Comparison of ENCODE assay signal across 16 cellular contexts in genomic region chr4:120694973-120695372, GRCh38.
DNase-seq lines count a peak whose midpoint lies in the region; ATAC-seq and TF ChIP-seq lines count a peak whose summit lies in the region.
"Had no signal": no experiment of that assay in that cellular context is flagged by ENCODE, and none has a peak within 500 bp of the region (broad histone marks: within the 10 kb centered on the region; RNA-seq: fewer than 3 reads in every experiment).

No MANE protein-coding gene starts in this region.

- no peak overlapping the region for H3K4me3 Mint-ChIP-seq in natural killer cell treated with Interleukin-12 subunit alpha and Interleukin-12 subunit beta and Interleukin-15 and Interleukin-18, amount 100 ng/mL, for 72 hours
- H3K4me3 Mint-ChIP-seq: activated T-cell treated with anti-CD3 and anti-CD28 coated beads, Interleukin-2, amount 50 U/mL, for 72 hours; nephron had no signal

- no peaks in the 10 kb centered on the region for H3K27me3 ChIP-seq in SK-N-SH (ENCODE audit: insufficient read depth)
- no peaks in the 10 kb centered on the region for H3K27me3 ChIP-seq in gastrocnemius medialis

- H3K27me3 Mint-ChIP-seq in natural killer cell treated with Interleukin-12 subunit alpha and Interleukin-12 subunit beta and Interleukin-15 and Interleukin-18, amount 100 ng/mL, for 72 hours, result no peaks in the 10 kb centered on the region

- no peaks in the 10 kb centered on the region for H3K9me2 ChIP-seq in SK-N-SH

- H3K79me2 ChIP-seq in SK-N-SH (ENCODE audit: insufficient read depth), result no peaks in the 10 kb centered on the region

- peak; percentile 44 to 73; a peak in 3 of 4 replicates for TF ChIP-seq EP300 in SK-N-SH (IDR thresholded peaks at IDR 0.05; ENCODE audit: borderline replicate concordance in 1 of 2, low read depth in 1 of 2, low read length in 1 of 2)

- H3K4me1 ChIP-seq in SK-N-SH (ENCODE audit: control insufficient read depth in 1 of 2, insufficient read depth in 2 of 2, low read depth in 1 of 2, low read length in 1 of 2), result peaks cover 2 to 28% of the 10 kb centered on the region in 2 experiments; a peak in 3 of 4 replicates
- no peaks in the 10 kb centered on the region for H3K4me1 ChIP-seq in gastrocnemius medialis

- H3K27ac ChIP-seq in SK-N-SH (ENCODE audit: low read depth in 2 of 2, low read length in 1 of 2), result peak overlapping the region; percentile 44 to 77; a peak in 2 of 4 replicates
- no peak overlapping the region for H3K27ac ChIP-seq in gastrocnemius medialis
- H3K27ac ChIP-seq: HL-60, WERI-Rb-1 had no signal

- H3K9me3 Mint-ChIP-seq in natural killer cell treated with Interleukin-12 subunit alpha and Interleukin-12 subunit beta and Interleukin-15 and Interleukin-18, amount 100 ng/mL, for 72 hours, result no peaks in the 10 kb centered on the region
- H3K9me3 Mint-ChIP-seq: activated T-cell treated with anti-CD3 and anti-CD28 coated beads, Interleukin-2, amount 50 U/mL, for 72 hours; nephron had no signal

- CTCF ChIA-PET in SK-N-SH (lab: Yijun Ruan, JAX), result interaction anchor here (0.8 kb wide), 1 partner anchor 12 kb away, joined by 3 read pairs; no protein-coding TSS in a partner anchor

- peak; percentile 17 for DNase-seq in DMS53 (lab: John Stamatoyannopoulos, UW)
- no peak for DNase-seq in DMS53 treated with DMSO at 0.1 percent for 48 hours (lab: John Stamatoyannopoulos, UW; ENCODE audit: unreplicated experiment)
- peak; percentile 2 for DNase-seq in SK-N-SH
- peak; percentile 79 for DNase-seq in fibroblast of the aortic adventitia (ENCODE audit: low read depth)
- DNase-seq in stromal cell of bone marrow (ENCODE audit: low read depth), result peak; percentile 38
- no peak for DNase-seq in natural killer cell treated with Interleukin-12 subunit alpha and Interleukin-12 subunit beta and Interleukin-15 and Interleukin-18, amount 100 ng/mL, for 72 hours (ENCODE audit: low spot score)
- DNase-seq in gastrocnemius medialis, result no peak
- DNase-seq: 8988T; activated T-cell treated with anti-CD3 and anti-CD28 coated beads, Interleukin-2, amount 50 U/mL, for 72 hours; NCI-H187; OCI-M1; stimulated activated CD4-positive, alpha-beta T cell treated with anti-CD3 and anti-CD28 coated beads, Interleukin-2, amount 100 ng/mL, for 48 hours; WERI-Rb-1 had no signal

- H3K36me3 Mint-ChIP-seq in natural killer cell treated with Interleukin-12 subunit alpha and Interleukin-12 subunit beta and Interleukin-15 and Interleukin-18, amount 100 ng/mL, for 72 hours, result no peaks in the 10 kb centered on the region

- H3K4me1 Mint-ChIP-seq in natural killer cell treated with Interleukin-12 subunit alpha and Interleukin-12 subunit beta and Interleukin-15 and Interleukin-18, amount 100 ng/mL, for 72 hours (ENCODE audit: low read depth in 2 of 2), result no peaks in the 10 kb centered on the region

- H3K36me3 ChIP-seq in SK-N-SH (replicated peaks in 1 of 2; ENCODE audit: control insufficient read depth in 1 of 2, insufficient read depth in 2 of 2, low read length in 1 of 2), result no peaks in the 10 kb centered on the region
- no peaks in the 10 kb centered on the region for H3K36me3 ChIP-seq in gastrocnemius medialis
- H3K36me3 ChIP-seq: WERI-Rb-1 had no signal

- no peak overlapping the region; the same call in 1 of the 2 replicates for H3K4me2 ChIP-seq in SK-N-SH

- in situ Hi-C loops in gastrocnemius medialis (cut with MboI; ENCODE audit: low sequenced_read_pairs in 4 of 4), result no loop called here

- intact Hi-C loops in gastrocnemius medialis (cut with DNase I; ENCODE audit: low total_unique reads), result no loop called here

- TF ChIP-seq CTCF in SK-N-SH (IDR thresholded peaks at IDR 0.05) (no peak), fibroblast of the aortic adventitia (IDR thresholded peaks at IDR 0.05; ENCODE audit: insufficient read depth, low read length) (no peak), gastrocnemius medialis (IDR thresholded peaks at IDR 0.05 in 4 of 5, conservative IDR thresholded peaks at IDR 0.05 in 1 of 5) (no peak)

- no peaks in the 10 kb centered on the region for H4K20me1 ChIP-seq in SK-N-SH (ENCODE audit: insufficient read depth)

- POLR2A ChIA-PET in SK-N-SH (lab: Yijun Ruan, JAX), result no interaction called here

- TF ChIP-seq POLR2A in gastrocnemius medialis (IDR thresholded peaks at IDR 0.05), result no peak

- H2AFZ ChIP-seq in SK-N-SH (ENCODE audit: low read depth), result no peak overlapping the region

- WGBS in SK-N-SH (ENCODE audit: low lambda C conversion rate), result 2% methylated on average over 2 of the region's 2 CpGs

- TF ChIP-seq RAD21 in SK-N-SH (IDR thresholded peaks at IDR 0.05; ENCODE audit: low read length), result no peak

- H3F3A ChIP-seq in SK-N-SH (replicated peaks; ENCODE audit: insufficient read depth), result peaks cover 10% of the 10 kb centered on the region

- no peak overlapping the region for H3K27ac Mint-ChIP-seq in natural killer cell treated with Interleukin-12 subunit alpha and Interleukin-12 subunit beta and Interleukin-15 and Interleukin-18, amount 100 ng/mL, for 72 hours
- H3K27ac Mint-ChIP-seq: activated T-cell treated with anti-CD3 and anti-CD28 coated beads, Interleukin-2, amount 50 U/mL, for 72 hours had no signal

- H3K4me3 ChIP-seq in SK-N-SH (ENCODE audit: low read depth in 2 of 2, low read length in 1 of 2) (no peak overlapping the region), fibroblast of the aortic adventitia (ENCODE audit: low read depth, low read length) (no peak overlapping the region), gastrocnemius medialis (no peak overlapping the region)

- H3K9me3 ChIP-seq in SK-N-SH (no peaks in the 10 kb centered on the region), gastrocnemius medialis (no peaks in the 10 kb centered on the region)

- no peak overlapping the region for H3K9ac ChIP-seq in SK-N-SH

- no peak for ATAC-seq in HG03432 (IDR thresholded peaks at IDR 0.05; ENCODE audit: unreplicated experiment)
- no peak for ATAC-seq in natural killer cell treated with Interleukin-12 subunit alpha and Interleukin-12 subunit beta and Interleukin-15 and Interleukin-18, amount 100 ng/mL, for 72 hours
- no peak for ATAC-seq in gastrocnemius medialis
- ATAC-seq: activated T-cell treated with anti-CD3 and anti-CD28 coated beads, Interleukin-2, amount 50 U/mL, for 72 hours had no signal

TF ChIP-seq in SK-N-SH, 30 proteins besides CTCF, POLR2A, EP300 and RAD21 (continues in another document):
- TF ChIP-seq PBX3 (IDR thresholded peaks at IDR 0.05) (peak; percentile 97), TEAD4 (IDR thresholded peaks at IDR 0.05; ENCODE audit: borderline replicate concordance, insufficient read depth) (peak; percentile 83), CHD2 (IDR thresholded peaks at IDR 0.05; ENCODE audit: low read length, partially characterized antibody) (no peak), RXRA (IDR thresholded peaks at IDR 0.05; ENCODE audit: borderline replicate concordance, low read depth) (peak; percentile 31; the same call in 1 of the 2 replicates), TAF1 (IDR thresholded peaks at IDR 0.05; ENCODE audit: borderline replicate concordance, low read depth, low read length) (no peak), GATA2 (CRISPR knock-in tag; IDR thresholded peaks at IDR 0.05) (no peak), TCF12 (IDR thresholded peaks at IDR 0.05) (peak; percentile 99), FOXJ3 (CRISPR knock-in tag; IDR thresholded peaks at IDR 0.05) (no peak), EZH2phosphoT487 (IDR thresholded peaks at IDR 0.05; ENCODE audit: borderline replicate concordance, low read depth) (no peak), USF1 (IDR thresholded peaks at IDR 0.05; ENCODE audit: borderline replicate concordance, low read depth) (no peak), FOXM1 (IDR thresholded peaks at IDR 0.05; ENCODE audit: low read depth) (0 out of 2 replicates have a peak, but pooled peaks have one; percentile 33), FOSL2 (IDR thresholded peaks at IDR 0.05; ENCODE audit: borderline replicate concordance, low read depth) (peak; percentile 83), YY1 (IDR thresholded peaks at IDR 0.05; ENCODE audit: low read depth) (no peak), ZBTB33 (IDR thresholded peaks at IDR 0.05; ENCODE audit: borderline replicate concordance, low read depth) (0 out of 2 replicates have a peak, but pooled peaks have one; percentile 27), POLR2AphosphoS5 (IDR thresholded peaks at IDR 0.05; ENCODE audit: low read depth, low read length) (peak; percentile 84; the same call in 1 of the 2 replicates), MXI1 (IDR thresholded peaks at IDR 0.05; ENCODE audit: low read depth, low read length) (no peak)

Comparison
In these comparisons a context has a peak if more than half of its experiments do, and no peak if none do; other contexts are left out.
1. DNase-seq: peak in DMS53 (single experiment), SK-N-SH (single experiment), fibroblast of the aortic adventitia (single experiment) and stromal cell of bone marrow (single experiment); none in DMS53 treated with DMSO at 0.1 percent for 48 hours (single experiment), natural killer cell treated with Interleukin-12 subunit alpha and Interleukin-12 subunit beta and Interleukin-15 and Interleukin-18, amount 100 ng/mL, for 72 hours (single experiment) and gastrocnemius medialis (0 of 2).
2. H3K27ac ChIP-seq: peak in SK-N-SH (2 of 2); none in gastrocnemius medialis (0 of 4).